ENCODE assay signal across 8 cellular contexts in genomic region chr17:27457731-27458523, GRCh38. TPM values are rescaled to one million over a fixed set of nuclear protein-coding genes. Genes with fewer than 3 reads are reported as not detected.
DNase-seq lines count a peak whose midpoint lies in the region; ATAC-seq and TF ChIP-seq lines count a peak whose summit lies in the region.

No MANE protein-coding gene starts in this region.

- POLR2A ChIA-PET in activated naive CD8-positive, alpha-beta T cell treated with anti-CD3 and anti-CD28 coated beads, Interleukin-2, amount 10 ng/mL, durations not matched to agents 7 days and 5 days (lab: Charles Lee), result interaction anchor here (0.9 to 5.0 kb wide), 6 partner anchors 9 to 142 kb away, joined by 3 to 47 read pairs (median 10); no protein-coding TSS in a partner anchor

- no peaks in the 10 kb centered on the region for H3K27me3 Mint-ChIP-seq in activated naive CD8-positive, alpha-beta T cell treated with anti-CD3 and anti-CD28 coated beads, Interleukin-2, amount 10 ng/mL, durations not matched to agents 7 days and 5 days

- peak overlapping the region; percentile 95 for H3K4me3 Mint-ChIP-seq in activated naive CD8-positive, alpha-beta T cell treated with anti-CD3 and anti-CD28 coated beads, Interleukin-2, amount 10 ng/mL, durations not matched to agents 7 days and 5 days

- TF ChIP-seq CTCF in left lung (IDR thresholded peaks at IDR 0.05) (no peak), tibial artery (IDR thresholded peaks at IDR 0.05) (no peak)

- no peak for ATAC-seq in activated naive CD8-positive, alpha-beta T cell treated with anti-CD3 and anti-CD28 coated beads, Interleukin-2, amount 10 ng/mL, durations not matched to agents 7 days and 5 days (ENCODE audit: low read depth)
- ATAC-seq in left lung (no peak), GM19324 (IDR thresholded peaks at IDR 0.05; ENCODE audit: low FRiP score, unreplicated experiment) (no peak)

- H3K36me3 Mint-ChIP-seq in activated naive CD8-positive, alpha-beta T cell treated with anti-CD3 and anti-CD28 coated beads, Interleukin-2, amount 10 ng/mL, durations not matched to agents 7 days and 5 days, result peaks cover 4% of the 10 kb centered on the region

- H3K36me3 ChIP-seq in left lung, result no peaks in the 10 kb centered on the region
- no peaks in the 10 kb centered on the region for H3K36me3 ChIP-seq in tibial artery

- DNase-seq in ELF-1 (ENCODE audit: low read depth, low spot score) (peak; percentile 64), LoVo (ENCODE audit: low spot score) (peak; percentile 11), left lung (no peak), tibial artery (no peak), OCI-M2 (lab: John Stamatoyannopoulos, UW; ENCODE audit: unreplicated experiment) (no peak), activated gamma-delta T cell (lab: John Stamatoyannopoulos, UW) (no peak)
- DNase-seq in activated naive CD8-positive, alpha-beta T cell treated with anti-CD3 and anti-CD28 coated beads, Interleukin-2, amount 10 ng/mL, durations not matched to agents 7 days and 5 days, result no peak

- H3K4me3 ChIP-seq in left lung (peak overlapping the region; percentile 74 to 87), tibial artery (peak overlapping the region; percentile 83 to 95)

- H3K27ac Mint-ChIP-seq in activated naive CD8-positive, alpha-beta T cell treated with anti-CD3 and anti-CD28 coated beads, Interleukin-2, amount 10 ng/mL, durations not matched to agents 7 days and 5 days, result peak overlapping the region; percentile 85

- H3K27ac ChIP-seq in left lung, result no peak overlapping the region
- H3K27ac ChIP-seq in tibial artery, result peak overlapping the region; percentile 87 to 95

- no peaks in the 10 kb centered on the region for H3K27me3 ChIP-seq in left lung
- H3K27me3 ChIP-seq in tibial artery, result no peaks in the 10 kb centered on the region

- peaks cover 14 to 52% of the 10 kb centered on the region in 2 donors for H3K4me1 ChIP-seq in left lung
- H3K4me1 ChIP-seq in tibial artery, result peaks cover 0 to 25% (median 18%) of the 10 kb centered on the region in 4 donors

- no peaks in the 10 kb centered on the region for H3K9me3 Mint-ChIP-seq in activated naive CD8-positive, alpha-beta T cell treated with anti-CD3 and anti-CD28 coated beads, Interleukin-2, amount 10 ng/mL, durations not matched to agents 7 days and 5 days

- H3K9me3 ChIP-seq in left lung, result no peaks in the 10 kb centered on the region
- H3K9me3 ChIP-seq in tibial artery, result no peaks in the 10 kb centered on the region

- intact Hi-C loops in left lung (cut with DNase I), result loop anchor here in 1 of 2 donors (10.0 kb wide), 1 partner anchor 137 kb away; no protein-coding TSS in a partner anchor
- intact Hi-C loops in tibial artery (cut with DNase I; ENCODE audit: low total_unique reads), result loop anchor here (5.0 to 10.0 kb wide), 3 partner anchors 34 to 137 kb away; no protein-coding TSS in a partner anchor

- peaks cover 50% of the 10 kb centered on the region for H3K4me1 Mint-ChIP-seq in activated naive CD8-positive, alpha-beta T cell treated with anti-CD3 and anti-CD28 coated beads, Interleukin-2, amount 10 ng/mL, durations not matched to agents 7 days and 5 days

RNA-seq across cellular contexts. Expression of gene KSR1, which starts 1.7 kb away (rescaled TPM):
- 10 to 100 TPM; 57.0 to 60.2 TPM for total RNA-seq in activated naive CD8-positive, alpha-beta T cell treated with anti-CD3 and anti-CD28 coated beads, Interleukin-2, amount 10 ng/mL, durations not matched to agents 7 days and 5 days
- 10 to 100 TPM; 35.0 to 47.5 TPM for total RNA-seq in left lung

Comparison
In these comparisons a context has a peak if more than half of its experiments do, and no peak if none do; other contexts are left out.
1. DNase-seq: peak in ELF-1 (single experiment) and LoVo (single experiment); none in activated naive CD8-positive, alpha-beta T cell treated with anti-CD3 and anti-CD28 coated beads, Interleukin-2, amount 10 ng/mL, durations not matched to agents 7 days and 5 days (single experiment), left lung (0 of 2), tibial artery (0 of 2), OCI-M2 (single experiment) and activated gamma-delta T cell (single experiment).
2. H3K27ac ChIP-seq: peak in tibial artery (2 of 2); none in left lung (0 of 2).